Comparison of ENCODE assay signal across 1 cellular context in the genomic region with DNA sequence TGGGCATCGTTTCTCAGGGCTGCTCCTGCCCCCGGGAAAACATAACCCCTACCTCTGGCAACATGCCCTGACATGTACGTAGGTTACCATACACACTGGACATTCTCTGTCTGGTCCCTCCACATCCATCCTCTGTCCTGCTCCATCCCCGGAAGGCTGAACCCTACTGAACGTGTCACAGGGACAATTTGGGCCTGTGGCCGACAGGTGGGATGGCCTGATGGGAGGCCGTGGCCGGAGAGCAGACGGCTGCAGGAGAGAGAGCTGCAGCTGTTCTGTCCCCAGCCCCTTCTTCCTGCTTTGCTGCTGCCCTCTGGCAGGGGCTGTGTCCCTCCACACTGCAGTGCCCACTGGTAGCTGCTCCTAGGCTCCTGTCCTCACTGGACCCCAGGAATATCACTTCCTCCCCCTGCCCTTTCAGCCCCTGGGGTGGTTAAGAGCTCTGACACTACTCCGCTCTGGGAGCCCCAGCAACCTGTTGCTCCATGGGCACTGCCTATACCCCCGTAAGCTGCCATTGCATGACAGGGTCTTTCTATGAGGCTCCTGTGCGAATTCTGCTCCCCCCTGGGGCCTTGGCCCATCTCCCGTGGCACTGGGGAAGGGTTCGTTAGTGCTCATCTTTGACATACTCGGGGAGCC.
TF ChIP-seq lines count a peak whose summit lies in the region.

No MANE protein-coding gene starts in this region.

TF ChIP-seq in H1, 55 proteins besides CTCF, POLR2A, EP300 and RAD21:
- no peak for TF ChIP-seq ZNF274 (IDR thresholded peaks at IDR 0.05; ENCODE audit: borderline replicate concordance, extremely low read depth, low read length)
- TF ChIP-seq CHD2 (IDR thresholded peaks at IDR 0.05; ENCODE audit: low read length) = no peak
- TF ChIP-seq KDM1A (IDR thresholded peaks at IDR 0.05; ENCODE audit: borderline replicate concordance, low read length) = no peak
- no peak for TF ChIP-seq SUZ12 (IDR thresholded peaks at IDR 0.05; ENCODE audit: low read length)
- TF ChIP-seq SIRT6 (IDR thresholded peaks at IDR 0.05; ENCODE audit: low read length) = no peak
- TF ChIP-seq SIN3A (conservative IDR thresholded peaks at IDR 0.05 in 1 of 2, IDR thresholded peaks at IDR 0.05 in 1 of 2; ENCODE audit: low read depth in 1 of 2, low read length in 2 of 2) = no peak
- no peak for TF ChIP-seq POLR2AphosphoS5 (IDR thresholded peaks at IDR 0.05; ENCODE audit: low read depth, low read length)
- no peak for TF ChIP-seq TBP (IDR thresholded peaks at IDR 0.05; ENCODE audit: low read depth, low read length)
- no peak for TF ChIP-seq EGR1 (IDR thresholded peaks at IDR 0.05; ENCODE audit: borderline replicate concordance, low read depth, low read length)
- TF ChIP-seq KDM5A (IDR thresholded peaks at IDR 0.05; ENCODE audit: low read length) = no peak
- no peak for TF ChIP-seq SP4 (IDR thresholded peaks at IDR 0.05; ENCODE audit: low read length)
- no peak for TF ChIP-seq ASH2L (IDR thresholded peaks at IDR 0.05; ENCODE audit: low read length)
- TF ChIP-seq SAP30 (IDR thresholded peaks at IDR 0.05; ENCODE audit: insufficient read depth, insufficient replicate concordance, low read length) = no peak
